16 cellular contexts compared by ENCODE assay signal in genomic region chr6:164378330-164378729, GRCh38.
DNase-seq lines count a peak whose midpoint lies in the region; ATAC-seq and TF ChIP-seq lines count a peak whose summit lies in the region.
"Had no signal": no experiment of that assay in that cellular context is flagged by ENCODE, and none has a peak within 500 bp of the region (broad histone marks: within the 10 kb centered on the region; RNA-seq: fewer than 3 reads in every experiment).

No MANE protein-coding gene starts in this region.

- H2BK15ac ChIP-seq in mesenchymal stem cell (ENCODE audit: low read depth, poor library complexity, severe bottlenecking): no peak overlapping the region

- H3K9ac ChIP-seq in mesenchymal stem cell (ENCODE audit: low read length): no peak overlapping the region

- H3K4me1 ChIP-seq in mesenchymal stem cell (ENCODE audit: control insufficient read depth, insufficient read depth, low read depth, low read length): no peaks in the 10 kb centered on the region
- H3K4me1 ChIP-seq: HAP-1, SJSA1 had no signal

- no peak overlapping the region for H4K91ac ChIP-seq in mesenchymal stem cell (ENCODE audit: low read length)

- H3K27ac Mint-ChIP-seq in natural killer cell: no peak overlapping the region

- H3K18ac ChIP-seq in mesenchymal stem cell (ENCODE audit: low read depth in 1 of 2, low read length in 2 of 2): no peak overlapping the region

- H3K27me3 ChIP-seq in mesenchymal stem cell (ENCODE audit: control insufficient read depth in 1 of 2, insufficient read depth in 1 of 2, low read length in 2 of 2): no peaks in the 10 kb centered on the region
- H3K27me3 ChIP-seq: SJSA1 had no signal

- peaks cover 6 to 13% of the 10 kb centered on the region in 2 donors for H3K9me3 Mint-ChIP-seq in natural killer cell

- H3K14ac ChIP-seq in mesenchymal stem cell (ENCODE audit: low read length in 2 of 2): no peak overlapping the region

- DNase-seq in NCI-H1417 (lab: John Stamatoyannopoulos, UW) (peak in 2 of 3 experiments; percentile 64 to 93), NCI-H146 treated with DMSO at 0.1 percent for 48 hours (lab: John Stamatoyannopoulos, UW; ENCODE audit: unreplicated experiment) (peak; percentile 85), SK-N-DZ (ENCODE audit: low spot score) (peak; percentile 35), retina (peak; percentile 65), natural killer cell (no peak), mesenchymal stem cell (no peak), mucosa of gallbladder (ENCODE audit: low spot score) (no peak)
- DNase-seq: ACHN, DND-41, IMR-90, Karpas-422, NCI-H187 treated with DMSO at 0.1 percent for 48 hours had no signal

- no CpG with 5 or more reads among the region's 2 CpGs for WGBS in mesenchymal stem cell

- no peaks in the 10 kb centered on the region for H3K4me1 Mint-ChIP-seq in natural killer cell

- H2BK5ac ChIP-seq in mesenchymal stem cell (ENCODE audit: low read depth, low read length, poor library complexity, severe bottlenecking): no peak overlapping the region

- no peaks in the 10 kb centered on the region for H3K36me3 ChIP-seq in mesenchymal stem cell (ENCODE audit: control insufficient read depth in 1 of 2, insufficient read depth in 2 of 2, low read depth in 1 of 2, low read length in 2 of 2)
- H3K36me3 ChIP-seq: HAP-1, SJSA1 had no signal

- H3K4me2 ChIP-seq in mesenchymal stem cell (ENCODE audit: low read length, poor library complexity, severe bottlenecking): no peak overlapping the region

- no peak overlapping the region for H2AK5ac ChIP-seq in mesenchymal stem cell (ENCODE audit: low read length, severe bottlenecking)

- no peak overlapping the region for H3K27ac ChIP-seq in mesenchymal stem cell (ENCODE audit: low read length, poor library complexity, severe bottlenecking)
- H3K27ac ChIP-seq: C4-2B, HL-60, SJSA1 had no signal

- H3K79me1 ChIP-seq in mesenchymal stem cell (replicated peaks; ENCODE audit: low read length, poor library complexity, severe bottlenecking): no peaks in the 10 kb centered on the region

- no peak for TF ChIP-seq CTCF in natural killer cell (IDR thresholded peaks at IDR 0.05)

- H2BK120ac ChIP-seq in mesenchymal stem cell (ENCODE audit: low read depth, low read length): no peak overlapping the region

- H3K4ac ChIP-seq in mesenchymal stem cell (ENCODE audit: low read depth in 1 of 2, low read length in 2 of 2): no peak overlapping the region

- peaks cover 8% of the 10 kb centered on the region for H3K36me3 Mint-ChIP-seq in natural killer cell

- H2AFZ ChIP-seq in mesenchymal stem cell (ENCODE audit: low read depth, low read length): no peak overlapping the region

- no peak overlapping the region for H3K4me3 ChIP-seq in mesenchymal stem cell (ENCODE audit: insufficient read depth in 1 of 2, low read depth in 1 of 2, low read length in 2 of 2)
- H3K4me3 ChIP-seq: HAP-1, SJSA1 had no signal

- H3K9me3 ChIP-seq in mesenchymal stem cell (ENCODE audit: control insufficient read depth, low read length): peaks cover 9% of the 10 kb centered on the region

- intact Hi-C loops in natural killer cell (cut with micrococcal nuclease): no loop called here

- ATAC-seq in natural killer cell: no peak

- H3K27me3 Mint-ChIP-seq in natural killer cell (ENCODE audit: low read depth in 2 of 2): no peaks in the 10 kb centered on the region

- H3K4me3 Mint-ChIP-seq in natural killer cell: no peak overlapping the region

- H4K8ac ChIP-seq in mesenchymal stem cell (ENCODE audit: low read length): no peak overlapping the region

- H2BK12ac ChIP-seq in mesenchymal stem cell (ENCODE audit: low read length in 2 of 2): no peak overlapping the region

- H3K23ac ChIP-seq in mesenchymal stem cell (ENCODE audit: low read length in 2 of 2): no peak overlapping the region

Comparison
In these comparisons a context has a peak if more than half of its experiments do, and no peak if none do; other contexts are left out.
1. DNase-seq: peak in NCI-H1417 (2 of 3), NCI-H146 treated with DMSO at 0.1 percent for 48 hours (single experiment), SK-N-DZ (single experiment) and retina (single experiment); none in natural killer cell (single experiment), mesenchymal stem cell (single experiment) and mucosa of gallbladder (single experiment).